ENCODE assay signal across 1 cellular context in genomic region chr5:138102454-138103320, GRCh38.
TF ChIP-seq lines count a peak whose summit lies in the region.

No MANE protein-coding gene starts in this region.

TF ChIP-seq in H1, 55 proteins besides CTCF, POLR2A, EP300 and RAD21:
- TF ChIP-seq GABPA (IDR thresholded peaks at IDR 0.05; ENCODE audit: borderline replicate concordance, insufficient read depth, low read length), result no peak
- TF ChIP-seq ATF2 (IDR thresholded peaks at IDR 0.05; ENCODE audit: low read length), result no peak
- no peak for TF ChIP-seq FOSL1 (IDR thresholded peaks at IDR 0.05; ENCODE audit: insufficient read depth, low read depth, low read length)
- no peak for TF ChIP-seq RNF2 (IDR thresholded peaks at IDR 0.05; ENCODE audit: borderline replicate concordance, low read depth, low read length, missing control alignments, poor library complexity, severe bottlenecking)
- TF ChIP-seq TAF1 (IDR thresholded peaks at IDR 0.05; ENCODE audit: low read depth, low read length), result no peak
- no peak for TF ChIP-seq EZH2 (IDR thresholded peaks at IDR 0.05; ENCODE audit: low read depth, low read length, severe bottlenecking)
TF ChIP-seq in H1: peak in this region for 0.
